Comparison of ENCODE assay signal across 16 cellular contexts in genomic region chr12:19465711-19466110, GRCh38. TPM values are rescaled to one million over a fixed set of nuclear protein-coding genes. Genes with fewer than 3 reads are reported as not detected.
DNase-seq lines count a peak whose midpoint lies in the region; ATAC-seq and TF ChIP-seq lines count a peak whose summit lies in the region.
"Had no signal": no experiment of that assay in that cellular context is flagged by ENCODE, and none has a peak within 500 bp of the region (broad histone marks: within the 10 kb centered on the region; RNA-seq: fewer than 3 reads in every experiment).

No MANE protein-coding gene starts in this region.

- H3K27me3 ChIP-seq in GM23338 (ENCODE audit: insufficient read depth), result no peaks in the 10 kb centered on the region
- H3K27me3 ChIP-seq in IMR-90 (ENCODE audit: control insufficient read depth, insufficient read depth, low read length), result no peaks in the 10 kb centered on the region
- H3K27me3 ChIP-seq in thoracic aorta (replicated peaks; ENCODE audit: insufficient read depth), result no peaks in the 10 kb centered on the region

- peaks cover 4% of the 10 kb centered on the region for H3K4me1 Mint-ChIP-seq in GM23338
- peaks cover 11 to 30% of the 10 kb centered on the region in 2 donors for H3K4me1 Mint-ChIP-seq in effector memory CD8-positive, alpha-beta T cell (ENCODE audit: low read depth in 2 of 2)

- no peak overlapping the region for H4K5ac ChIP-seq in IMR-90 (ENCODE audit: low read depth, low read length)

- H3K27ac ChIP-seq in GM23338 (ENCODE audit: low read depth) (peak overlapping the region; percentile 47; the same call in 1 of the 2 replicates), IMR-90 (ENCODE audit: insufficient read depth, low read length) (no peak overlapping the region), thoracic aorta (peak overlapping the region; percentile 42 to 52)
- H3K27ac ChIP-seq: GM23248 had no signal

- peaks cover 80% of the 10 kb centered on the region for H3K36me3 Mint-ChIP-seq in GM23338 (ENCODE audit: low read depth)
- peaks cover 49% of the 10 kb centered on the region for H3K36me3 Mint-ChIP-seq in effector memory CD8-positive, alpha-beta T cell (ENCODE audit: insufficient read depth)

- ATAC-seq in GM23338 (no peak), IMR-90 (ENCODE audit: low read depth) (no peak), thoracic aorta (ENCODE audit: insufficient number of reproducible peaks, low FRiP score, low read depth) (no peak), HG02678 (IDR thresholded peaks at IDR 0.05; ENCODE audit: unreplicated experiment) (no peak), GM18867 (IDR thresholded peaks at IDR 0.05; ENCODE audit: unreplicated experiment) (no peak), GM19328 (IDR thresholded peaks at IDR 0.05; ENCODE audit: unreplicated experiment) (no peak)
- ATAC-seq in effector memory CD8-positive, alpha-beta T cell (replicated peaks), result no peak
- ATAC-seq: CD8-positive, alpha-beta T cell had no signal

- no peak overlapping the region for H3K18ac ChIP-seq in IMR-90 (ENCODE audit: low read depth, low read length)

- no peak overlapping the region for H3K4me2 ChIP-seq in GM23338
- no peak overlapping the region for H3K4me2 ChIP-seq in IMR-90 (ENCODE audit: low read depth, low read length)

- no peak overlapping the region for H3K9ac ChIP-seq in IMR-90 (ENCODE audit: low read depth, low read length)
- H3K9ac ChIP-seq: GM23248 had no signal

- no peak for TF ChIP-seq POLR2A in IMR-90 (IDR thresholded peaks at IDR 0.05; ENCODE audit: low read depth, low read length)

- no peak for TF ChIP-seq RAD21 in IMR-90 (IDR thresholded peaks at IDR 0.05; ENCODE audit: low read length)

- H2AK5ac ChIP-seq in IMR-90 (ENCODE audit: low read depth, low read length), result no peak overlapping the region

- no peak overlapping the region for H2BK5ac ChIP-seq in IMR-90 (ENCODE audit: low read depth, low read length, poor library complexity, severe bottlenecking)

- H3K79me1 ChIP-seq in IMR-90 (ENCODE audit: low read depth in 1 of 2, low read length in 2 of 2), result peaks cover 22 to 46% of the 10 kb centered on the region in 2 experiments

- CTCF ChIA-PET in IMR-90 (lab: Yijun Ruan, JAX), result no interaction called here

- H3K9me3 ChIP-seq in IMR-90 (ENCODE audit: control insufficient read depth, insufficient read depth, low read length) (no peaks in the 10 kb centered on the region), thoracic aorta (no peaks in the 10 kb centered on the region)

- no peak overlapping the region for H4K91ac ChIP-seq in IMR-90 (ENCODE audit: insufficient read depth, low read depth, low read length)

- no TSS peak for BruUV-seq in IMR-90 (replicated peaks; lab: Mats Ljungman, UMichigan)

- no peaks in the 10 kb centered on the region for H3K9me3 Mint-ChIP-seq in GM23338
- H3K9me3 Mint-ChIP-seq in effector memory CD8-positive, alpha-beta T cell, result no peaks in the 10 kb centered on the region
- H3K9me3 Mint-ChIP-seq: CD8-positive, alpha-beta T cell had no signal

- H4K20me1 ChIP-seq in GM23338 (replicated peaks; ENCODE audit: insufficient read depth), result peaks cover 52% of the 10 kb centered on the region
- peaks cover 14% of the 10 kb centered on the region; the same call in 1 of the 2 replicates for H4K20me1 ChIP-seq in IMR-90 (ENCODE audit: insufficient read depth, low read length)

- H3K4me1 ChIP-seq in GM23338 (ENCODE audit: insufficient read depth) (no peaks in the 10 kb centered on the region; the same call in 1 of the 2 replicates), IMR-90 (ENCODE audit: control insufficient read depth, insufficient read depth, low read length) (no peaks in the 10 kb centered on the region), thoracic aorta (ENCODE audit: control insufficient read depth in 1 of 2, low read depth in 2 of 2) (peaks cover 19 to 61% of the 10 kb centered on the region in 2 donors)

- H3K36me3 ChIP-seq in GM23338 (ENCODE audit: insufficient read depth), result peaks cover 37% of the 10 kb centered on the region
- peaks cover 35% of the 10 kb centered on the region for H3K36me3 ChIP-seq in IMR-90 (ENCODE audit: control insufficient read depth, insufficient read depth, low read length)
- H3K36me3 ChIP-seq in thoracic aorta, result no peaks in the 10 kb centered on the region

- H3F3A ChIP-seq in GM23338 (replicated peaks; ENCODE audit: low read depth), result 0 out of 2 replicates have a peak, but pooled peaks cover 3% of the 10 kb centered on the region

- no peak overlapping the region for H2BK120ac ChIP-seq in IMR-90 (ENCODE audit: low read depth, low read length)

- DNase-seq in GM23338 (ENCODE audit: low spot score), result no peak
- no peak for DNase-seq in IMR-90
- DNase-seq in effector memory CD8-positive, alpha-beta T cell, result no peak
- no peak for DNase-seq in thoracic aorta (ENCODE audit: low spot score)
- DNase-seq: CD8-positive, alpha-beta T cell; COR-L47; DMS153; DND-41; GDM1; GM23248; H7; KBM-7 had no signal

- H3K4me3 ChIP-seq in GM23338 (no peak overlapping the region), IMR-90 (ENCODE audit: insufficient read depth, low read depth, low read length) (no peak overlapping the region), thoracic aorta (no peak overlapping the region)
- H3K4me3 ChIP-seq: GM23248 had no signal

- H3K4me3 Mint-ChIP-seq in GM23338, result no peak overlapping the region
- H3K4me3 Mint-ChIP-seq in effector memory CD8-positive, alpha-beta T cell, result no peak overlapping the region
- H3K4me3 Mint-ChIP-seq: CD14-positive monocyte; CD8-positive, alpha-beta T cell had no signal

- H3K56ac ChIP-seq in IMR-90 (ENCODE audit: extremely low read depth, insufficient read depth, low read length), result no peak overlapping the region

- H3K27me3 Mint-ChIP-seq in GM23338 (ENCODE audit: insufficient read depth, low read depth, poor library complexity), result peaks cover 2% of the 10 kb centered on the region
- no peaks in the 10 kb centered on the region for H3K27me3 Mint-ChIP-seq in effector memory CD8-positive, alpha-beta T cell

- H2AK9ac ChIP-seq in IMR-90 (replicated peaks; ENCODE audit: low read depth, low read length, poor library complexity), result no peak overlapping the region

- no peak overlapping the region for H2BK20ac ChIP-seq in IMR-90 (ENCODE audit: low read depth, low read length)

- POLR2A ChIA-PET in IMR-90 (lab: Charles Lee; ENCODE audit: unreplicated experiment), result no interaction called here

- intact Hi-C loops in IMR-90 (cut with micrococcal nuclease), result no loop called here

- H3K14ac ChIP-seq in IMR-90 (replicated peaks; ENCODE audit: low read depth, low read length), result no peak overlapping the region

- H3K23ac ChIP-seq in IMR-90 (ENCODE audit: low read depth, low read length), result no peak overlapping the region

- H3K9me1 ChIP-seq in IMR-90 (ENCODE audit: insufficient read depth, low read length), result no peaks in the 10 kb centered on the region

- TF ChIP-seq CTCF in GM23338 (conservative IDR thresholded peaks at IDR 0.05; ENCODE audit: low read depth in 2 of 2) (no peak), IMR-90 (conservative IDR thresholded peaks at IDR 0.05; ENCODE audit: low read depth, low read length) (no peak), thoracic aorta (IDR thresholded peaks at IDR 0.05) (no peak)

- H3K4ac ChIP-seq in IMR-90 (ENCODE audit: low read depth, low read length), result no peak overlapping the region

- H2AFZ ChIP-seq in GM23338 (no peak overlapping the region), IMR-90 (replicated peaks; ENCODE audit: low read length, poor library complexity) (no peak overlapping the region)
- H2AFZ ChIP-seq: GM23248 had no signal

- no peak overlapping the region for H3K27ac Mint-ChIP-seq in GM23338
- H3K27ac Mint-ChIP-seq in effector memory CD8-positive, alpha-beta T cell, result peak overlapping the region; percentile 44 to 74

- H3K9me2 ChIP-seq in GM23338 (ENCODE audit: insufficient read depth), result no peaks in the 10 kb centered on the region

- H3K79me2 ChIP-seq in GM23338 (replicated peaks; ENCODE audit: insufficient read depth), result peaks cover 100% of the 10 kb centered on the region

- in situ Hi-C loops in IMR-90 (cut with MboI; ENCODE audit: low sequenced_read_pairs), result no loop called here

- H2BK15ac ChIP-seq in IMR-90 (ENCODE audit: low read depth, low read length), result no peak overlapping the region

- no CpG with 5 or more reads among the region's 6 CpGs for WGBS in IMR-90 (ENCODE audit: extremely low coverage in 2 of 2, insufficient read length in 1 of 2), 2 experiments

- dilution Hi-C loops in IMR-90 (cut with HindIII; ENCODE audit: low sequenced_read_pairs, unreplicated experiment), result no loop called here

- no peak overlapping the region for H4K8ac ChIP-seq in IMR-90 (ENCODE audit: low read depth in 2 of 2, low read length in 2 of 2)

TF ChIP-seq in GM23338, 12 proteins besides CTCF, POLR2A, EP300 and RAD21:
- no peak for TF ChIP-seq CREB1 (CRISPR knock-in tag; IDR thresholded peaks at IDR 0.05; ENCODE audit: low read depth)

TF ChIP-seq in IMR-90, 13 proteins besides CTCF, POLR2A, EP300 and RAD21:
- TF ChIP-seq CHD1 (IDR thresholded peaks at IDR 0.05; ENCODE audit: low read depth, low read length) (no peak), SMC3 (IDR thresholded peaks at IDR 0.05; ENCODE audit: low read depth, low read length) (no peak), MAFK (IDR thresholded peaks at IDR 0.05; ENCODE audit: low read depth, low read length) (peak; percentile 58), USF2 (IDR thresholded peaks at IDR 0.05; ENCODE audit: low read depth, low read length) (no peak), CEBPB (IDR thresholded peaks at IDR 0.05; ENCODE audit: low read depth, low read length) (no peak)

RNA-seq across cellular contexts. Expression of gene AEBP2, which starts 26.4 kb away (rescaled TPM):
- total RNA-seq in GM23338 (2014; rRNA removed; shearing (Covaris generic)), result 48.1 and 48.9 TPM in 2 replicates
- 37.1 and 39.3 TPM in 2 replicates for polyA plus RNA-seq in GM23338 (2016; fragmentation: Nextera tagmentation; extraction: Ambion mirVana)
- total RNA-seq in IMR-90 (2012; rRNA removed), result 21.7 and 23.6 TPM in 2 replicates
- polyA plus RNA-seq in IMR-90 (2012; rRNA removed), result 11.7 and 15.5 TPM in 2 replicates
- 3.3 and 4.2 TPM in 2 replicates for polyA plus RNA-seq in IMR-90 (2012; cell fraction: cytosol; rRNA removed)
- 2.8 and 13.2 TPM in 2 replicates for polyA plus RNA-seq in IMR-90 (2012; cell fraction: nucleus; rRNA removed; ENCODE audit: low replicate concordance)
- total RNA-seq in thoracic aorta, result 10 to 100 TPM; 28.3 to 79.6 TPM
